ENCODE assay signal across 1 cellular context in the genomic region with DNA sequence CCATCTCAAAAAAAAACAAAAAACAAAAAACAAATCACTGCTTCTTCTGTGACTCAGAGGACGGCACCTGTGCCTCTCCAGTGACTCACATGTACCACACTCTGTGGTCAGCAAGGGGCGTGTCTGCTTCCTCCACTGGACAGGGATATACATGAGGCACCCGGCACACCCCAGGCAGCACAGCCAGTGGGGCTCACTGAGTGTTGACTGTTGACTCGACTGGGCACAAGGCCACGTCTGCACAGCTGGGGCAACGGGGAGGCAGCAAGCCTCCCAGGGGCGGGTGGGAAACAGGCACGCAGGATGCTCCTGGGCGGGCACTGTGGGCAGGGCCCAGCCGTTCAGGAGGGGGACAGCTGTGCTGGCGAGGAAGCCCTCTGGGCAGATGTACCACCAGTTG.
TF ChIP-seq lines count a peak whose summit lies in the region.

No MANE protein-coding gene starts in this region.

TF ChIP-seq in GM23338, 12 proteins besides CTCF, POLR2A, EP300 and RAD21 (continued from another document):
- TF ChIP-seq, protein P1, sequence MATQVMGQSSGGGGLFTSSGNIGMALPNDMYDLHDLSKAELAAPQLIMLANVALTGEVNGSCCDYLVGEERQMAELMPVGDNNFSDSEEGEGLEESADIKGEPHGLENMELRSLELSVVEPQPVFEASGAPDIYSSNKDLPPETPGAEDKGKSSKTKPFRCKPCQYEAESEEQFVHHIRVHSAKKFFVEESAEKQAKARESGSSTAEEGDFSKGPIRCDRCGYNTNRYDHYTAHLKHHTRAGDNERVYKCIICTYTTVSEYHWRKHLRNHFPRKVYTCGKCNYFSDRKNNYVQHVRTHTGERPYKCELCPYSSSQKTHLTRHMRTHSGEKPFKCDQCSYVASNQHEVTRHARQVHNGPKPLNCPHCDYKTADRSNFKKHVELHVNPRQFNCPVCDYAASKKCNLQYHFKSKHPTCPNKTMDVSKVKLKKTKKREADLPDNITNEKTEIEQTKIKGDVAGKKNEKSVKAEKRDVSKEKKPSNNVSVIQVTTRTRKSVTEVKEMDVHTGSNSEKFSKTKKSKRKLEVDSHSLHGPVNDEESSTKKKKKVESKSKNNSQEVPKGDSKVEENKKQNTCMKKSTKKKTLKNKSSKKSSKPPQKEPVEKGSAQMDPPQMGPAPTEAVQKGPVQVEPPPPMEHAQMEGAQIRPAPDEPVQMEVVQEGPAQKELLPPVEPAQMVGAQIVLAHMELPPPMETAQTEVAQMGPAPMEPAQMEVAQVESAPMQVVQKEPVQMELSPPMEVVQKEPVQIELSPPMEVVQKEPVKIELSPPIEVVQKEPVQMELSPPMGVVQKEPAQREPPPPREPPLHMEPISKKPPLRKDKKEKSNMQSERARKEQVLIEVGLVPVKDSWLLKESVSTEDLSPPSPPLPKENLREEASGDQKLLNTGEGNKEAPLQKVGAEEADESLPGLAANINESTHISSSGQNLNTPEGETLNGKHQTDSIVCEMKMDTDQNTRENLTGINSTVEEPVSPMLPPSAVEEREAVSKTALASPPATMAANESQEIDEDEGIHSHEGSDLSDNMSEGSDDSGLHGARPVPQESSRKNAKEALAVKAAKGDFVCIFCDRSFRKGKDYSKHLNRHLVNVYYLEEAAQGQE (IDR thresholded peaks at IDR 0.05; ENCODE audit: unreplicated experiment) = no peak
- TF ChIP-seq, protein P2, sequence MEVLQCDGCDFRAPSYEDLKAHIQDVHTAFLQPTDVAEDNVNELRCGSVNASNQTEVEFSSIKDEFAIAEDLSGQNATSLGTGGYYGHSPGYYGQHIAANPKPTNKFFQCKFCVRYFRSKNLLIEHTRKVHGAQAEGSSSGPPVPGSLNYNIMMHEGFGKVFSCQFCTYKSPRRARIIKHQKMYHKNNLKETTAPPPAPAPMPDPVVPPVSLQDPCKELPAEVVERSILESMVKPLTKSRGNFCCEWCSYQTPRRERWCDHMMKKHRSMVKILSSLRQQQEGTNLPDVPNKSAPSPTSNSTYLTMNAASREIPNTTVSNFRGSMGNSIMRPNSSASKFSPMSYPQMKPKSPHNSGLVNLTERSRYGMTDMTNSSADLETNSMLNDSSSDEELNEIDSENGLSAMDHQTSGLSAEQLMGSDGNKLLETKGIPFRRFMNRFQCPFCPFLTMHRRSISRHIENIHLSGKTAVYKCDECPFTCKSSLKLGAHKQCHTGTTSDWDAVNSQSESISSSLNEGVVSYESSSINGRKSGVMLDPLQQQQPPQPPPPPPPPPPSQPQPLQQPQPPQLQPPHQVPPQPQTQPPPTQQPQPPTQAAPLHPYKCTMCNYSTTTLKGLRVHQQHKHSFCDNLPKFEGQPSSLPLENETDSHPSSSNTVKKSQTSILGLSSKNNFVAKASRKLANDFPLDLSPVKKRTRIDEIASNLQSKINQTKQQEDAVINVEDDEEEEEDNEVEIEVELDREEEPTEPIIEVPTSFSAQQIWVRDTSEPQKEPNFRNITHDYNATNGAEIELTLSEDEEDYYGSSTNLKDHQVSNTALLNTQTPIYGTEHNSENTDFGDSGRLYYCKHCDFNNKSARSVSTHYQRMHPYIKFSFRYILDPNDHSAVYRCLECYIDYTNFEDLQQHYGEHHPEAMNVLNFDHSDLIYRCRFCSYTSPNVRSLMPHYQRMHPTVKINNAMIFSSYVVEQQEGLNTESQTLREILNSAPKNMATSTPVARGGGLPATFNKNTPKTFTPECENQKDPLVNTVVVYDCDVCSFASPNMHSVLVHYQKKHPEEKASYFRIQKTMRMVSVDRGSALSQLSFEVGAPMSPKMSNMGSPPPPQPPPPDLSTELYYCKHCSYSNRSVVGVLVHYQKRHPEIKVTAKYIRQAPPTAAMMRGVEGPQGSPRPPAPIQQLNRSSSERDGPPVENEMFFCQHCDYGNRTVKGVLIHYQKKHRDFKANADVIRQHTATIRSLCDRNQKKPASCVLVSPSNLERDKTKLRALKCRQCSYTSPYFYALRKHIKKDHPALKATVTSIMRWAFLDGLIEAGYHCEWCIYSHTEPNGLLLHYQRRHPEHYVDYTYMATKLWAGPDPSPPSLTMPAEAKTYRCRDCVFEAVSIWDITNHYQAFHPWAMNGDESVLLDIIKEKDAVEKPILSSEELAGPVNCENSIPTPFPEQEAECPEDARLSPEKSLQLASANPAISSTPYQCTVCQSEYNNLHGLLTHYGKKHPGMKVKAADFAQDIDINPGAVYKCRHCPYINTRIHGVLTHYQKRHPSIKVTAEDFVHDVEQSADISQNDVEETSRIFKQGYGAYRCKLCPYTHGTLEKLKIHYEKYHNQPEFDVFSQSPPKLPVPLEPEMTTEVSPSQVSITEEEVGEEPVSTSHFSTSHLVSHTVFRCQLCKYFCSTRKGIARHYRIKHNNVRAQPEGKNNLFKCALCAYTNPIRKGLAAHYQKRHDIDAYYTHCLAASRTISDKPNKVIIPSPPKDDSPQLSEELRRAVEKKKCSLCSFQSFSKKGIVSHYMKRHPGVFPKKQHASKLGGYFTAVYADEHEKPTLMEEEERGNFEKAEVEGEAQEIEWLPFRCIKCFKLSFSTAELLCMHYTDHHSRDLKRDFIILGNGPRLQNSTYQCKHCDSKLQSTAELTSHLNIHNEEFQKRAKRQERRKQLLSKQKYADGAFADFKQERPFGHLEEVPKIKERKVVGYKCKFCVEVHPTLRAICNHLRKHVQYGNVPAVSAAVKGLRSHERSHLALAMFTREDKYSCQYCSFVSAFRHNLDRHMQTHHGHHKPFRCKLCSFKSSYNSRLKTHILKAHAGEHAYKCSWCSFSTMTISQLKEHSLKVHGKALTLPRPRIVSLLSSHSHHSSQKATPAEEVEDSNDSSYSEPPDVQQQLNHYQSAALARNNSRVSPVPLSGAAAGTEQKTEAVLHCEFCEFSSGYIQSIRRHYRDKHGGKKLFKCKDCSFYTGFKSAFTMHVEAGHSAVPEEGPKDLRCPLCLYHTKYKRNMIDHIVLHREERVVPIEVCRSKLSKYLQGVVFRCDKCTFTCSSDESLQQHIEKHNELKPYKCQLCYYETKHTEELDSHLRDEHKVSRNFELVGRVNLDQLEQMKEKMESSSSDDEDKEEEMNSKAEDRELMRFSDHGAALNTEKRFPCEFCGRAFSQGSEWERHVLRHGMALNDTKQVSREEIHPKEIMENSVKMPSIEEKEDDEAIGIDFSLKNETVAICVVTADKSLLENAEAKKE (CRISPR knock-in tag; IDR thresholded peaks at IDR 0.05) = no peak
- no peak for TF ChIP-seq POLR2AphosphoS5 (IDR thresholded peaks at IDR 0.05; ENCODE audit: low read depth)
